In genomic region chr3:37074178-37074577, GRCh38 we compare ENCODE assay signal across 19 cellular contexts.
DNase-seq lines count a peak whose midpoint lies in the region; ATAC-seq and TF ChIP-seq lines count a peak whose summit lies in the region.
"Had no signal": no experiment of that assay in that cellular context is flagged by ENCODE, and none has a peak within 500 bp of the region (broad histone marks: within the 10 kb centered on the region; RNA-seq: fewer than 3 reads in every experiment).

No MANE protein-coding gene starts in this region.

- 61 to 87% (median 75%) methylated on average over 3 of the region's 3 CpGs for WGBS in adrenal gland, 4 donors

- H3K4me1 ChIP-seq in adrenal gland (replicated peaks in 1 of 2), result peaks cover 0 to 6% of the 10 kb centered on the region in 2 donors
- H3K4me1 ChIP-seq: psoas muscle had no signal

- no peaks in the 10 kb centered on the region for H3K27me3 ChIP-seq in adrenal gland

- peaks cover 0 to 7% of the 10 kb centered on the region in 2 donors for H3K36me3 ChIP-seq in adrenal gland (replicated peaks in 1 of 2)

- DNase-seq in Caki2 (ENCODE audit: low read depth), result peak; percentile 55
- peak; percentile 68 for DNase-seq in LHCN-M2 (ENCODE audit: low read depth)
- peak; percentile 88 for DNase-seq in choroid plexus epithelial cell (ENCODE audit: low read depth)
- peak; percentile 65 for DNase-seq in non-pigmented ciliary epithelial cell (ENCODE audit: low read depth)
- no peak for DNase-seq in stimulated activated CD4-positive, alpha-beta T cell treated with anti-CD3 and anti-CD28 coated beads, Interleukin-1b, Interleukin-23, amount 100 ng/mL, for 48 hours
- DNase-seq in adrenal gland, result no peak
- DNase-seq: activated CD4-positive, alpha-beta T cell treated with anti-CD3 and anti-CD28 coated beads, Interleukin-2, amount 10 ng/mL, durations not matched to agents 7 days and 5 days; central memory CD4-positive, alpha-beta T cell; midbrain; NCI-H1092 treated with DMSO at 0.1 percent for 48 hours; NCI-H446; psoas muscle; stimulated activated CD4-positive, alpha-beta T cell treated with anti-CD3 and anti-CD28 coated beads, Interleukin-4, amount 100 ng/mL, for 1 hour; stimulated activated naive B cell treated with anti-CD40 and anti-IgM and Interleukin-4, amounts not matched to agents 10 μg/mL and 1 μg/mL and 100 μg/mL, for 72 hours; T-helper 2 cell had no signal

- intact Hi-C loops in adrenal gland (cut with DNase I), result no loop called here

- no peak overlapping the region for H3K27ac ChIP-seq in adrenal gland
- H3K27ac ChIP-seq: epithelial cell of prostate, psoas muscle had no signal

- no peak for ATAC-seq in HG03097 (IDR thresholded peaks at IDR 0.05; ENCODE audit: low FRiP score, unreplicated experiment)
- no peak for ATAC-seq in HG02623 (IDR thresholded peaks at IDR 0.05; ENCODE audit: unreplicated experiment)
- ATAC-seq: psoas muscle; stimulated activated naive B cell treated with anti-CD40 and anti-IgM and Interleukin-4, amounts not matched to agents 10 μg/mL and 1 μg/mL and 100 μg/mL, for 72 hours had no signal

- H3K4me3 ChIP-seq in choroid plexus epithelial cell (ENCODE audit: low read depth, low read length) (no peak overlapping the region), adrenal gland (no peak overlapping the region)
- H3K4me3 ChIP-seq: HAP-1, psoas muscle had no signal

- no peak for TF ChIP-seq CTCF in choroid plexus epithelial cell (conservative IDR thresholded peaks at IDR 0.05; ENCODE audit: low read depth, low read length)
- TF ChIP-seq CTCF in adrenal gland (IDR thresholded peaks at IDR 0.05), result no peak

- in situ Hi-C loops in Caki2 (cut with HindIII; ENCODE audit: low pct_unique_long_range_greater_than_20kb, low sequenced_read_pairs), result no loop called here

- no peaks in the 10 kb centered on the region for H3K9me3 ChIP-seq in adrenal gland (replicated peaks in 1 of 3)
- H3K9me3 ChIP-seq: HAP-1, psoas muscle had no signal

- no peak for TF ChIP-seq POLR2A in adrenal gland (IDR thresholded peaks at IDR 0.05)

Comparison
In these comparisons a context has a peak if more than half of its experiments do, and no peak if none do; other contexts are left out.
1. DNase-seq: peak in Caki2 (single experiment), LHCN-M2 (single experiment), choroid plexus epithelial cell (single experiment) and non-pigmented ciliary epithelial cell (single experiment); none in stimulated activated CD4-positive, alpha-beta T cell treated with anti-CD3 and anti-CD28 coated beads, Interleukin-1b, Interleukin-23, amount 100 ng/mL, for 48 hours (single experiment) and adrenal gland (0 of 7).